ENCODE assay signal across 14 cellular contexts in the genomic region with DNA sequence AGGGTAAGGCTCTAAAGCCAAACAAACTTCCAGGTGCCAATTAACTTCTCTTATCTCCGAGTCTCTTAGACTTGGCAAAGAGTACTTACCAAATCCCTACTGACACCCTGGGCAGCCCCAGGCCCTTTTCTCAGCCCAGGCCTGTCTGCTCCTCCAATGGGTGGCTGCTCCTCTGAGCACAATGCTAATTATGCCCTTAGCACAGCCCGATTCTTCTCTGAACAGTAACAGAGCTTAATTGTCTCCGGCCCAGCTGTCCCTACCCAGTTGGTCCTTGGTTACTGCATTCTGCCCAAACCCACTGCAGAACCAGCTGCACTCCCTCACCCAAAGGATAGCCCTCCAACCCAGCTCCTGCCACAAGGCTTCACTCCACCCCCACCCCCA.
DNase-seq lines count a peak whose midpoint lies in the region; ATAC-seq and TF ChIP-seq lines count a peak whose summit lies in the region.
"Had no signal": no experiment of that assay in that cellular context is flagged by ENCODE, and none has a peak within 500 bp of the region (broad histone marks: within the 10 kb centered on the region; RNA-seq: fewer than 3 reads in every experiment).

No MANE protein-coding gene starts in this region.

- peaks cover 0 to 2% (median 0%) of the 10 kb centered on the region in 5 donors for H3K36me3 Mint-ChIP-seq in naive thymus-derived CD4-positive, alpha-beta T cell
- H3K36me3 Mint-ChIP-seq in activated naive CD8-positive, alpha-beta T cell treated with anti-CD3 and anti-CD28 coated beads for 36 hours, result no peaks in the 10 kb centered on the region

- H3K4me3 ChIP-seq in BE2C (ENCODE audit: low read depth, low read length), result no peak overlapping the region
- no peak overlapping the region for H3K4me3 ChIP-seq in naive thymus-derived CD4-positive, alpha-beta T cell (ENCODE audit: low read length)
- H3K4me3 ChIP-seq: body of pancreas, prostate gland had no signal

- intact Hi-C loops in naive thymus-derived CD4-positive, alpha-beta T cell (cut with micrococcal nuclease), result loop anchor here in 1 of 2 donors (5.0 to 10.0 kb wide), 2 partner anchors 908 to 1444 kb away; partner anchors contain the start of genes CXXC1, MBD1 and SMAD2

- peak overlapping the region in 3 of 10 donors; percentile 9 to 74 (median 45) for H3K4me3 Mint-ChIP-seq in naive thymus-derived CD4-positive, alpha-beta T cell
- no peak overlapping the region for H3K4me3 Mint-ChIP-seq in activated naive CD8-positive, alpha-beta T cell treated with anti-CD3 and anti-CD28 coated beads for 36 hours
- H3K4me3 Mint-ChIP-seq: B cell had no signal

- H3K9me3 ChIP-seq in BE2C, result no peaks in the 10 kb centered on the region
- no peaks in the 10 kb centered on the region for H3K9me3 ChIP-seq in naive thymus-derived CD4-positive, alpha-beta T cell (ENCODE audit: control insufficient read depth in 2 of 3, low read length in 3 of 3)
- H3K9me3 ChIP-seq: body of pancreas, prostate gland had no signal

- no peak for ATAC-seq in naive thymus-derived CD4-positive, alpha-beta T cell
- ATAC-seq: left colon had no signal

- no peak for TF ChIP-seq CTCF in BE2C (IDR thresholded peaks at IDR 0.05; ENCODE audit: low read depth, low read length)

- H3K36me3 ChIP-seq in BE2C, result no peaks in the 10 kb centered on the region
- H3K36me3 ChIP-seq in naive thymus-derived CD4-positive, alpha-beta T cell (ENCODE audit: control insufficient read depth in 2 of 3, insufficient read depth in 3 of 3, low read length in 3 of 3), result no peaks in the 10 kb centered on the region
- H3K36me3 ChIP-seq: prostate gland had no signal

- H3K27me3 ChIP-seq in BE2C, result no peaks in the 10 kb centered on the region
- H3K27me3 ChIP-seq in naive thymus-derived CD4-positive, alpha-beta T cell (ENCODE audit: control insufficient read depth in 2 of 2, insufficient read depth in 2 of 2, low read length in 2 of 2), result no peaks in the 10 kb centered on the region
- H3K27me3 ChIP-seq: body of pancreas had no signal

- H3K27ac ChIP-seq in cingulate gyrus (ENCODE audit: low read depth, low read length), result peak overlapping the region; percentile 96
- no peak overlapping the region for H3K27ac ChIP-seq in naive thymus-derived CD4-positive, alpha-beta T cell (ENCODE audit: low read depth, low read length)
- H3K27ac ChIP-seq: prostate gland had no signal

- no peak for TF ChIP-seq POLR2A in erythroblast (IDR thresholded peaks at IDR 0.05; ENCODE audit: low read length)

- peaks cover 0 to 4% (median 0%) of the 10 kb centered on the region in 11 donors for H3K9me3 Mint-ChIP-seq in naive thymus-derived CD4-positive, alpha-beta T cell
- no peaks in the 10 kb centered on the region for H3K9me3 Mint-ChIP-seq in activated naive CD8-positive, alpha-beta T cell treated with anti-CD3 and anti-CD28 coated beads for 36 hours

- H3K27ac Mint-ChIP-seq in naive thymus-derived CD4-positive, alpha-beta T cell, result peak overlapping the region in 8 of 9 donors; percentile 38 to 95 (median 58)
- H3K27ac Mint-ChIP-seq in activated naive CD8-positive, alpha-beta T cell treated with anti-CD3 and anti-CD28 coated beads for 36 hours, result no peak overlapping the region
- H3K27ac Mint-ChIP-seq: B cell had no signal

- DNase-seq in BE2C (peak; percentile 53), NCI-H1105 treated with DMSO at 0.1 percent for 48 hours (lab: John Stamatoyannopoulos, UW) (peak; percentile 50), erythroblast (lab: John Stamatoyannopoulos, UW) (no peak), AML-193 (lab: John Stamatoyannopoulos, UW) (no peak)
- no peak for DNase-seq in naive thymus-derived CD4-positive, alpha-beta T cell
- no peak for DNase-seq in activated naive CD8-positive, alpha-beta T cell treated with anti-CD3 and anti-CD28 coated beads for 36 hours
- no peak for DNase-seq in activated T-cell treated with anti-CD3 and anti-CD28 coated beads, Interleukin-2, amount 50 U/mL, for 48 hours
- DNase-seq: body of pancreas, left colon, NCI-H187, OCI-M1 had no signal

- CTCF ChIA-PET in naive thymus-derived CD4-positive, alpha-beta T cell (lab: Charles Lee), result no interaction called here

- no peaks in the 10 kb centered on the region for H3K27me3 Mint-ChIP-seq in naive thymus-derived CD4-positive, alpha-beta T cell
- H3K27me3 Mint-ChIP-seq in activated naive CD8-positive, alpha-beta T cell treated with anti-CD3 and anti-CD28 coated beads for 36 hours, result no peaks in the 10 kb centered on the region
- H3K27me3 Mint-ChIP-seq: B cell had no signal

- POLR2A ChIA-PET in naive thymus-derived CD4-positive, alpha-beta T cell (lab: Charles Lee), result interaction anchor here (0.5 to 0.6 kb wide), 2 partner anchors 10 to 403 kb away, joined by 3 read pairs; no protein-coding TSS in a partner anchor

- H3K4me1 Mint-ChIP-seq in naive thymus-derived CD4-positive, alpha-beta T cell, result peaks cover 50 to 90% (median 69%) of the 10 kb centered on the region in 7 donors
- peaks cover 56% of the 10 kb centered on the region for H3K4me1 Mint-ChIP-seq in activated naive CD8-positive, alpha-beta T cell treated with anti-CD3 and anti-CD28 coated beads for 36 hours

- peaks cover 40% of the 10 kb centered on the region for H3K4me1 ChIP-seq in BE2C
- peaks cover 71 to 92% of the 10 kb centered on the region in 2 donors for H3K4me1 ChIP-seq in naive thymus-derived CD4-positive, alpha-beta T cell (ENCODE audit: control insufficient read depth in 2 of 2, insufficient read depth in 2 of 2, low read length in 2 of 2)
- H3K4me1 ChIP-seq: prostate gland had no signal

Comparison
In these comparisons a context has a peak if more than half of its experiments do, and no peak if none do; other contexts are left out.
1. DNase-seq: peak in BE2C (single experiment) and NCI-H1105 treated with DMSO at 0.1 percent for 48 hours (single experiment); none in naive thymus-derived CD4-positive, alpha-beta T cell (0 of 9), activated naive CD8-positive, alpha-beta T cell treated with anti-CD3 and anti-CD28 coated beads for 36 hours (single experiment), activated T-cell treated with anti-CD3 and anti-CD28 coated beads, Interleukin-2, amount 50 U/mL, for 48 hours (0 of 2), erythroblast (0 of 2) and AML-193 (0 of 2).